9 cellular contexts compared by ENCODE assay signal in genomic region chr12:109944975-109945374, GRCh38. TPM values are rescaled to one million over a fixed set of nuclear protein-coding genes. Genes with fewer than 3 reads are reported as not detected.
DNase-seq lines count a peak whose midpoint lies in the region; ATAC-seq, FAIRE-seq and TF ChIP-seq lines count a peak whose summit lies in the region.
"Had no signal": no experiment of that assay in that cellular context is flagged by ENCODE, and none has a peak within 500 bp of the region (broad histone marks: within the 10 kb centered on the region; RNA-seq: fewer than 3 reads in every experiment).

No MANE protein-coding gene starts in this region.

- peaks cover 24 to 32% of the 10 kb centered on the region in 2 donors for H3K4me1 Mint-ChIP-seq in stimulated activated naive B cell treated with anti-CD40 and anti-IgM and Interleukin-4, amounts not matched to agents 10 μg/mL and 1 μg/mL and 100 μg/mL, for 72 hours

- H3K9ac ChIP-seq in endothelial cell of umbilical vein (replicated peaks; ENCODE audit: extremely low read depth, insufficient read depth, low read length), result peak overlapping the region; percentile 27

- CTCF ChIA-PET in endothelial cell of umbilical vein (lab: Charles Lee), result interaction anchor here (1.0 kb wide), 2 partner anchors 22 to 44 kb away, joined by 3 read pairs; partner anchors contain the start of gene TCHP

- H4K20me1 ChIP-seq in endothelial cell of umbilical vein (replicated peaks; ENCODE audit: control insufficient read depth, extremely low read depth, insufficient read depth, low read length), result no peaks in the 10 kb centered on the region

- H3K27ac ChIP-seq in endothelial cell of umbilical vein (ENCODE audit: insufficient read depth, low read depth, low read length), result peak overlapping the region; percentile 62

- peaks cover 41 to 49% of the 10 kb centered on the region in 2 donors for H3K36me3 Mint-ChIP-seq in stimulated activated naive B cell treated with anti-CD40 and anti-IgM and Interleukin-4, amounts not matched to agents 10 μg/mL and 1 μg/mL and 100 μg/mL, for 72 hours

- no peak for TF ChIP-seq POLR2A in endothelial cell of umbilical vein (IDR thresholded peaks at IDR 0.05; ENCODE audit: low read depth, low read length)

- peak; percentile 76 for ATAC-seq in left lobe of liver
- no peak for ATAC-seq in stimulated activated naive B cell treated with anti-CD40 and anti-IgM and Interleukin-4, amounts not matched to agents 10 μg/mL and 1 μg/mL and 100 μg/mL, for 72 hours (replicated peaks)

- peak overlapping the region; percentile 69 for H2AFZ ChIP-seq in endothelial cell of umbilical vein (ENCODE audit: low read depth, low read length)

- TF ChIP-seq CTCF in endothelial cell of umbilical vein (IDR thresholded peaks at IDR 0.05; ENCODE audit: extremely low read depth in 1 of 2, insufficient read depth in 1 of 2, low read depth in 1 of 2, low read length in 2 of 2), result no peak

- H3K79me2 ChIP-seq in endothelial cell of umbilical vein (ENCODE audit: control insufficient read depth, insufficient read depth, low read length), result no peaks in the 10 kb centered on the region

- no peaks in the 10 kb centered on the region for H3K9me3 ChIP-seq in endothelial cell of umbilical vein (replicated peaks; ENCODE audit: control insufficient read depth, insufficient read depth, low read length)

- H3K4me3 ChIP-seq in endothelial cell of umbilical vein (replicated peaks in 1 of 3; ENCODE audit: insufficient read depth in 1 of 3, low read depth in 1 of 3, low read length in 3 of 3), result no peak overlapping the region

- H3K4me2 ChIP-seq in endothelial cell of umbilical vein (ENCODE audit: insufficient read depth, low read length), result peak overlapping the region; percentile 65

- no peaks in the 10 kb centered on the region for H3K9me1 ChIP-seq in endothelial cell of umbilical vein (replicated peaks; ENCODE audit: control insufficient read depth, extremely low read depth, insufficient read depth, low read length)

- H3K9me3 Mint-ChIP-seq in stimulated activated naive B cell treated with anti-CD40 and anti-IgM and Interleukin-4, amounts not matched to agents 10 μg/mL and 1 μg/mL and 100 μg/mL, for 72 hours, result no peaks in the 10 kb centered on the region

- peak overlapping the region; percentile 56 for H3K27ac Mint-ChIP-seq in stimulated activated naive B cell treated with anti-CD40 and anti-IgM and Interleukin-4, amounts not matched to agents 10 μg/mL and 1 μg/mL and 100 μg/mL, for 72 hours

- DNase-seq in SK-MEL-5 (ENCODE audit: low read depth, low spot score) (peak; percentile 79), endothelial cell of umbilical vein (ENCODE audit: low read depth, low spot score) (peak; percentile 74), left lobe of liver (ENCODE audit: low spot score) (peak; percentile 54), epidermal melanocyte (ENCODE audit: insufficient read length, low spot score) (no peak), NCI-H510A treated with DMSO at 0.1 percent for 48 hours (lab: John Stamatoyannopoulos, UW) (no peak), NCI-H1436 treated with DMSO at 0.1 percent for 48 hours (lab: John Stamatoyannopoulos, UW) (no peak)
- no peak for DNase-seq in stimulated activated naive B cell treated with anti-CD40 and anti-IgM and Interleukin-4, amounts not matched to agents 10 μg/mL and 1 μg/mL and 100 μg/mL, for 72 hours
- DNase-seq: NCI-H1105 treated with DMSO at 0.1 percent for 48 hours had no signal

- no peaks in the 10 kb centered on the region for H3K27me3 Mint-ChIP-seq in stimulated activated naive B cell treated with anti-CD40 and anti-IgM and Interleukin-4, amounts not matched to agents 10 μg/mL and 1 μg/mL and 100 μg/mL, for 72 hours

- intact Hi-C loops in endothelial cell of umbilical vein (cut with micrococcal nuclease), result loop anchor here (1.0 to 5.0 kb wide), 2 partner anchors 10 to 52 kb away; partner anchors contain the start of genes ANKRD13A and GIT2

- FAIRE-seq in endothelial cell of umbilical vein (lab: Jason Lieb, UNC), result peak; percentile 85
- FAIRE-seq: colon had no signal

- peaks cover 28% of the 10 kb centered on the region for H3K4me1 ChIP-seq in endothelial cell of umbilical vein (ENCODE audit: control insufficient read depth, extremely low read depth, insufficient read depth, low read length)

- dilution Hi-C loops in endothelial cell of umbilical vein (cut with MboI; ENCODE audit: extremely low pct_ligation_motif_present, low sequenced_read_pairs), result no loop called here

- in situ Hi-C loops in SK-MEL-5 (cut with HindIII; ENCODE audit: low pct_unique_long_range_greater_than_20kb, low sequenced_read_pairs), result no loop called here

- no peaks in the 10 kb centered on the region for H3K27me3 ChIP-seq in endothelial cell of umbilical vein (ENCODE audit: control insufficient read depth in 2 of 2, insufficient read depth in 2 of 2, low read length in 2 of 2)

- no peak overlapping the region for H3K4me3 Mint-ChIP-seq in stimulated activated naive B cell treated with anti-CD40 and anti-IgM and Interleukin-4, amounts not matched to agents 10 μg/mL and 1 μg/mL and 100 μg/mL, for 72 hours

- peaks cover 6 to 10% of the 10 kb centered on the region in 2 experiments for H3K36me3 ChIP-seq in endothelial cell of umbilical vein (ENCODE audit: control insufficient read depth in 2 of 2, extremely low read depth in 1 of 2, insufficient read depth in 2 of 2, low read length in 2 of 2)

- POLR2A ChIA-PET in endothelial cell of umbilical vein (lab: Charles Lee), result no interaction called here

- no TSS peak for BruUV-seq in endothelial cell of umbilical vein (replicated peaks; lab: Mats Ljungman, UMichigan)

TF ChIP-seq in endothelial cell of umbilical vein, 7 proteins besides CTCF, POLR2A, EP300 and RAD21:
- TF ChIP-seq POLR2AphosphoS5 (IDR thresholded peaks at IDR 0.05; ENCODE audit: insufficient read depth, low read depth, low read length), result peak; percentile 23
- TF ChIP-seq FOS (IDR thresholded peaks at IDR 0.05; ENCODE audit: borderline replicate concordance, insufficient read depth, low read length), result no peak
- TF ChIP-seq MAX (IDR thresholded peaks at IDR 0.05; ENCODE audit: insufficient read depth, insufficient read length), result peak; percentile 61
- no peak for TF ChIP-seq GATA2 (IDR thresholded peaks at IDR 0.05; ENCODE audit: insufficient read depth, insufficient read length, low read depth, low read length)
- TF ChIP-seq JUN (IDR thresholded peaks at IDR 0.05; ENCODE audit: borderline replicate concordance, insufficient read depth, insufficient read length, low read depth), result no peak
- TF ChIP-seq EZH2 (IDR thresholded peaks at IDR 0.05; ENCODE audit: borderline replicate concordance, low read depth, low read length, severe bottlenecking), result no peak
- peak; percentile 88 for TF ChIP-seq MYC (IDR thresholded peaks at IDR 0.05; ENCODE audit: low read depth, low read length)

RNA-seq across cellular contexts. Expression of gene TCHP, which starts 44.9 kb away (rescaled TPM):
- 12.0 and 13.0 TPM in 2 replicates for total RNA-seq in SK-MEL-5 (2014; rRNA removed; shearing (Covaris generic))
- polyA plus RNA-seq in SK-MEL-5 (2015; cell fraction: cytosol; rRNA removed), result 41.8 and 47.4 TPM in 2 replicates
- 38.9 and 61.6 TPM in 2 replicates for polyA plus RNA-seq in SK-MEL-5 (2015; cell fraction: nucleus; rRNA removed)
- total RNA-seq in endothelial cell of umbilical vein (24.3 and 26.0 TPM in 2 replicates), left lobe of liver (7.7 TPM)
- polyA plus RNA-seq in endothelial cell of umbilical vein, result 9.4 and 12.9 TPM in 2 replicates
- 12.1 and 12.5 TPM in 2 replicates for polyA plus RNA-seq in endothelial cell of umbilical vein (2011; cell fraction: cytosol; rRNA removed)
- 42.3 and 50.3 TPM in 2 replicates for polyA plus RNA-seq in endothelial cell of umbilical vein (2011; cell fraction: nucleus; rRNA removed)
- polyA plus RNA-seq in endothelial cell of umbilical vein (2012), result 18.5 and 20.5 TPM in 2 replicates
- polyA minus RNA-seq in endothelial cell of umbilical vein, result 8.3 and 13.2 TPM in 2 replicates
- polyA minus RNA-seq in endothelial cell of umbilical vein (2011; cell fraction: cytosol; rRNA and poly(A)+ RNA removed), result 9.9 TPM
- 11.3 and 18.9 TPM in 2 replicates for polyA minus RNA-seq in endothelial cell of umbilical vein (2011; cell fraction: nucleus; rRNA and poly(A)+ RNA removed)

RNA-seq across cellular contexts. Expression of gene GIT2, which starts 51.2 kb away (rescaled TPM):
- total RNA-seq in SK-MEL-5 (2014; rRNA removed; shearing (Covaris generic)), result 32.8 and 36.0 TPM in 2 replicates
- 36.7 and 46.6 TPM in 2 replicates for polyA plus RNA-seq in SK-MEL-5 (2015; cell fraction: cytosol; rRNA removed)
- polyA plus RNA-seq in SK-MEL-5 (2015; cell fraction: nucleus; rRNA removed), result 152 and 167 TPM in 2 replicates
- total RNA-seq in endothelial cell of umbilical vein (67.7 and 77.2 TPM in 2 replicates), left lobe of liver (15.5 TPM)
- polyA plus RNA-seq in endothelial cell of umbilical vein, result 32.5 and 37.3 TPM in 2 replicates
- 34.1 and 34.6 TPM in 2 replicates for polyA plus RNA-seq in endothelial cell of umbilical vein (2011; cell fraction: cytosol; rRNA removed)
- 122 and 128 TPM in 2 replicates for polyA plus RNA-seq in endothelial cell of umbilical vein (2011; cell fraction: nucleus; rRNA removed)
- 37.4 and 38.7 TPM in 2 replicates for polyA plus RNA-seq in endothelial cell of umbilical vein (2012)
- polyA minus RNA-seq in endothelial cell of umbilical vein, result 83.4 and 88.7 TPM in 2 replicates
- 10.2 TPM for polyA minus RNA-seq in endothelial cell of umbilical vein (2011; cell fraction: cytosol; rRNA and poly(A)+ RNA removed)
- 94.9 and 130 TPM in 2 replicates for polyA minus RNA-seq in endothelial cell of umbilical vein (2011; cell fraction: nucleus; rRNA and poly(A)+ RNA removed)

RNA-seq across cellular contexts. Expression of gene ANKRD13A, which starts 54.3 kb away (rescaled TPM):
- 36.4 and 45.8 TPM in 2 replicates for total RNA-seq in SK-MEL-5 (2014; rRNA removed; shearing (Covaris generic))
- 39.3 and 55.3 TPM in 2 replicates for polyA plus RNA-seq in SK-MEL-5 (2015; cell fraction: cytosol; rRNA removed)
- polyA plus RNA-seq in SK-MEL-5 (2015; cell fraction: nucleus; rRNA removed), result 64.6 and 72.5 TPM in 2 replicates
- total RNA-seq in endothelial cell of umbilical vein (36.2 and 37.0 TPM in 2 replicates), left lobe of liver (16.6 TPM)
- polyA plus RNA-seq in endothelial cell of umbilical vein, result 43.9 and 49.8 TPM in 2 replicates
- polyA plus RNA-seq in endothelial cell of umbilical vein (2011; cell fraction: cytosol; rRNA removed), result 29.6 and 34.0 TPM in 2 replicates
- polyA plus RNA-seq in endothelial cell of umbilical vein (2011; cell fraction: nucleus; rRNA removed), result 60.8 and 83.6 TPM in 2 replicates
- 24.3 and 28.2 TPM in 2 replicates for polyA plus RNA-seq in endothelial cell of umbilical vein (2012)
- 54.7 and 55.6 TPM in 2 replicates for polyA minus RNA-seq in endothelial cell of umbilical vein
- 16.3 TPM for polyA minus RNA-seq in endothelial cell of umbilical vein (2011; cell fraction: cytosol; rRNA and poly(A)+ RNA removed)
- 18.2 and 25.9 TPM in 2 replicates for polyA minus RNA-seq in endothelial cell of umbilical vein (2011; cell fraction: nucleus; rRNA and poly(A)+ RNA removed)

Comparison
In these comparisons a context has a peak if more than half of its experiments do, and no peak if none do; other contexts are left out.
1. DNase-seq: peak in SK-MEL-5 (single experiment), endothelial cell of umbilical vein (single experiment) and left lobe of liver (single experiment); none in stimulated activated naive B cell treated with anti-CD40 and anti-IgM and Interleukin-4, amounts not matched to agents 10 μg/mL and 1 μg/mL and 100 μg/mL, for 72 hours (single experiment), epidermal melanocyte (single experiment), NCI-H510A treated with DMSO at 0.1 percent for 48 hours (single experiment) and NCI-H1436 treated with DMSO at 0.1 percent for 48 hours (single experiment).